1 cellular context compared by ENCODE assay signal in genomic region chr4:106315968-106316772, GRCh38.
TF ChIP-seq lines count a peak whose summit lies in the region.

TSS of gene AIMP1 (plus strand) at chr4:106316550. CDS start at chr4:106325010, 8,460 bp downstream.
TSS of gene TBCK (minus strand) at chr4:106316209. CDS start at chr4:106308960, 7,249 bp downstream.

TF ChIP-seq in HepG2, 621 proteins besides CTCF, POLR2A, EP300 and RAD21 (continued from another document and continues in another):
- TF ChIP-seq, protein P1, sequence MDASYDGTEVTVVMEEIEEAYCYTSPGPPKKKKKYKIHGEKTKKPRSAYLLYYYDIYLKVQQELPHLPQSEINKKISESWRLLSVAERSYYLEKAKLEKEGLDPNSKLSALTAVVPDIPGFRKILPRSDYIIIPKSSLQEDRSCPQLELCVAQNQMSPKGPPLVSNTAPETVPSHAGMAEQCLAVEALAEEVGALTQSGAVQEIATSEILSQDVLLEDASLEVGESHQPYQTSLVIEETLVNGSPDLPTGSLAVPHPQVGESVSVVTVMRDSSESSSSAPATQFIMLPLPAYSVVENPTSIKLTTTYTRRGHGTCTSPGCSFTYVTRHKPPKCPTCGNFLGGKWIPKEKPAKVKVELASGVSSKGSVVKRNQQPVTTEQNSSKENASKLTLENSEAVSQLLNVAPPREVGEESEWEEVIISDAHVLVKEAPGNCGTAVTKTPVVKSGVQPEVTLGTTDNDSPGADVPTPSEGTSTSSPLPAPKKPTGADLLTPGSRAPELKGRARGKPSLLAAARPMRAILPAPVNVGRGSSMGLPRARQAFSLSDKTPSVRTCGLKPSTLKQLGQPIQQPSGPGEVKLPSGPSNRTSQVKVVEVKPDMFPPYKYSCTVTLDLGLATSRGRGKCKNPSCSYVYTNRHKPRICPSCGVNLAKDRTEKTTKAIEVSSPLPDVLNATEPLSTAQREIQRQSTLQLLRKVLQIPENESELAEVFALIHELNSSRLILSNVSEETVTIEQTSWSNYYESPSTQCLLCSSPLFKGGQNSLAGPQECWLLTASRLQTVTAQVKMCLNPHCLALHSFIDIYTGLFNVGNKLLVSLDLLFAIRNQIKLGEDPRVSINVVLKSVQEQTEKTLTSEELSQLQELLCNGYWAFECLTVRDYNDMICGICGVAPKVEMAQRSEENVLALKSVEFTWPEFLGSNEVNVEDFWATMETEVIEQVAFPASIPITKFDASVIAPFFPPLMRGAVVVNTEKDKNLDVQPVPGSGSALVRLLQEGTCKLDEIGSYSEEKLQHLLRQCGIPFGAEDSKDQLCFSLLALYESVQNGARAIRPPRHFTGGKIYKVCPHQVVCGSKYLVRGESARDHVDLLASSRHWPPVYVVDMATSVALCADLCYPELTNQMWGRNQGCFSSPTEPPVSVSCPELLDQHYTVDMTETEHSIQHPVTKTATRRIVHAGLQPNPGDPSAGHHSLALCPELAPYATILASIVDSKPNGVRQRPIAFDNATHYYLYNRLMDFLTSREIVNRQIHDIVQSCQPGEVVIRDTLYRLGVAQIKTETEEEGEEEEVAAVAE (CRISPR knock-in tag; IDR thresholded peaks at IDR 0.05; ENCODE audit: borderline replicate concordance) = no peak
- TF ChIP-seq, protein P2, sequence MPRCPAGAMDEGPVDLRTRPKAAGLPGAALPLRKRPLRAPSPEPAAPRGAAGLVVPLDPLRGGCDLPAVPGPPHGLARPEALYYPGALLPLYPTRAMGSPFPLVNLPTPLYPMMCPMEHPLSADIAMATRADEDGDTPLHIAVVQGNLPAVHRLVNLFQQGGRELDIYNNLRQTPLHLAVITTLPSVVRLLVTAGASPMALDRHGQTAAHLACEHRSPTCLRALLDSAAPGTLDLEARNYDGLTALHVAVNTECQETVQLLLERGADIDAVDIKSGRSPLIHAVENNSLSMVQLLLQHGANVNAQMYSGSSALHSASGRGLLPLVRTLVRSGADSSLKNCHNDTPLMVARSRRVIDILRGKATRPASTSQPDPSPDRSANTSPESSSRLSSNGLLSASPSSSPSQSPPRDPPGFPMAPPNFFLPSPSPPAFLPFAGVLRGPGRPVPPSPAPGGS (CRISPR knock-in tag; IDR thresholded peaks at IDR 0.05) = 0 out of 2 replicates have a peak, but pooled peaks have one; percentile 29
- peak; percentile 22; the same call in 1 of the 2 replicates for TF ChIP-seq ZNF230 (CRISPR knock-in tag; IDR thresholded peaks at IDR 0.05)
- no peak for TF ChIP-seq ZNF441 (CRISPR knock-in tag; IDR thresholded peaks at IDR 0.05; ENCODE audit: borderline replicate concordance)
- no peak for TF ChIP-seq MAFF (IDR thresholded peaks at IDR 0.05; ENCODE audit: low read depth, low read length)
- no peak for TF ChIP-seq ETV5 (CRISPR knock-in tag; IDR thresholded peaks at IDR 0.05; ENCODE audit: borderline replicate concordance)
- peak; percentile 53; the same call in 1 of the 2 replicates for TF ChIP-seq HES4 (CRISPR knock-in tag; IDR thresholded peaks at IDR 0.05; ENCODE audit: borderline replicate concordance)
- peak; percentile 7; the same call in 1 of the 2 replicates for TF ChIP-seq ZNF703 (CRISPR knock-in tag; IDR thresholded peaks at IDR 0.05; ENCODE audit: borderline replicate concordance)
- no peak for TF ChIP-seq NR0B2 (CRISPR knock-in tag; IDR thresholded peaks at IDR 0.05)
- no peak for TF ChIP-seq CENPT (CRISPR knock-in tag; IDR thresholded peaks at IDR 0.05; ENCODE audit: low read depth)
- TF ChIP-seq ZNF569 (CRISPR knock-in tag; IDR thresholded peaks at IDR 0.05; ENCODE audit: borderline replicate concordance) = no peak
- TF ChIP-seq ZNF75D (CRISPR knock-in tag; IDR thresholded peaks at IDR 0.05; ENCODE audit: borderline replicate concordance) = no peak
- no peak for TF ChIP-seq ZBTB7A (CRISPR knock-in tag; IDR thresholded peaks at IDR 0.05)
- TF ChIP-seq ZNF101 (CRISPR knock-in tag; IDR thresholded peaks at IDR 0.05; ENCODE audit: borderline replicate concordance, low read depth) = no peak
- TF ChIP-seq ARNT2 (CRISPR knock-in tag; IDR thresholded peaks at IDR 0.05; ENCODE audit: low read depth) = peak; percentile 50; the same call in 1 of the 2 replicates
- 0 out of 2 replicates have a peak, but pooled peaks have one; percentile 63 for TF ChIP-seq ZNF280B (CRISPR knock-in tag; IDR thresholded peaks at IDR 0.05; ENCODE audit: borderline replicate concordance)
- peak; percentile 11; the same call in 1 of the 2 replicates for TF ChIP-seq ZNF709 (CRISPR knock-in tag; IDR thresholded peaks at IDR 0.05)
- no peak for TF ChIP-seq FOSL1 (CRISPR knock-in tag; IDR thresholded peaks at IDR 0.05; ENCODE audit: borderline replicate concordance)
- no peak for TF ChIP-seq TOE1 (CRISPR knock-in tag; IDR thresholded peaks at IDR 0.05)
- TF ChIP-seq GLI4 (CRISPR knock-in tag; IDR thresholded peaks at IDR 0.05; ENCODE audit: borderline replicate concordance) = peak; percentile 76; the same call in 1 of the 2 replicates
- TF ChIP-seq CHD2 (IDR thresholded peaks at IDR 0.05; ENCODE audit: low read depth, low read length) = no peak
- no peak for TF ChIP-seq ZBTB26 (CRISPR knock-in tag; IDR thresholded peaks at IDR 0.05; ENCODE audit: borderline replicate concordance)
- TF ChIP-seq, protein P3, sequence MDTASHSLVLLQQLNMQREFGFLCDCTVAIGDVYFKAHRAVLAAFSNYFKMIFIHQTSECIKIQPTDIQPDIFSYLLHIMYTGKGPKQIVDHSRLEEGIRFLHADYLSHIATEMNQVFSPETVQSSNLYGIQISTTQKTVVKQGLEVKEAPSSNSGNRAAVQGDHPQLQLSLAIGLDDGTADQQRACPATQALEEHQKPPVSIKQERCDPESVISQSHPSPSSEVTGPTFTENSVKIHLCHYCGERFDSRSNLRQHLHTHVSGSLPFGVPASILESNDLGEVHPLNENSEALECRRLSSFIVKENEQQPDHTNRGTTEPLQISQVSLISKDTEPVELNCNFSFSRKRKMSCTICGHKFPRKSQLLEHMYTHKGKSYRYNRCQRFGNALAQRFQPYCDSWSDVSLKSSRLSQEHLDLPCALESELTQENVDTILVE (CRISPR knock-in tag; IDR thresholded peaks at IDR 0.05) = no peak
- TF ChIP-seq POLR2AphosphoS2 (IDR thresholded peaks at IDR 0.05; ENCODE audit: low read depth, low read length) = no peak
- TF ChIP-seq NONO (IDR thresholded peaks at IDR 0.05) = no peak
- peak; percentile 34; the same call in 1 of the 2 replicates for TF ChIP-seq NONO (CRISPR knock-in tag; conservative IDR thresholded peaks at IDR 0.05)
- no peak for TF ChIP-seq ZNF446 (CRISPR knock-in tag; IDR thresholded peaks at IDR 0.05)
- no peak for TF ChIP-seq ZXDC (CRISPR knock-in tag; IDR thresholded peaks at IDR 0.05)
- TF ChIP-seq, protein P4, sequence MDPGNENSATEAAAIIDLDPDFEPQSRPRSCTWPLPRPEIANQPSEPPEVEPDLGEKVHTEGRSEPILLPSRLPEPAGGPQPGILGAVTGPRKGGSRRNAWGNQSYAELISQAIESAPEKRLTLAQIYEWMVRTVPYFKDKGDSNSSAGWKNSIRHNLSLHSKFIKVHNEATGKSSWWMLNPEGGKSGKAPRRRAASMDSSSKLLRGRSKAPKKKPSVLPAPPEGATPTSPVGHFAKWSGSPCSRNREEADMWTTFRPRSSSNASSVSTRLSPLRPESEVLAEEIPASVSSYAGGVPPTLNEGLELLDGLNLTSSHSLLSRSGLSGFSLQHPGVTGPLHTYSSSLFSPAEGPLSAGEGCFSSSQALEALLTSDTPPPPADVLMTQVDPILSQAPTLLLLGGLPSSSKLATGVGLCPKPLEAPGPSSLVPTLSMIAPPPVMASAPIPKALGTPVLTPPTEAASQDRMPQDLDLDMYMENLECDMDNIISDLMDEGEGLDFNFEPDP (CRISPR knock-in tag; conservative IDR thresholded peaks at IDR 0.05) = no peak
- TF ChIP-seq DR1 (CRISPR knock-in tag; IDR thresholded peaks at IDR 0.05) = peak; percentile 80
- peak; percentile 50; the same call in 1 of the 2 replicates for TF ChIP-seq ZNF768 (CRISPR knock-in tag; IDR thresholded peaks at IDR 0.05)
- TF ChIP-seq ZNF782 (CRISPR knock-in tag; IDR thresholded peaks at IDR 0.05; ENCODE audit: borderline replicate concordance) = no peak; the same call in 1 of the 2 replicates
- TF ChIP-seq KLF16 (CRISPR knock-in tag; IDR thresholded peaks at IDR 0.05) = no peak; a peak in 2 of 4 replicates
- TF ChIP-seq, protein P5, sequence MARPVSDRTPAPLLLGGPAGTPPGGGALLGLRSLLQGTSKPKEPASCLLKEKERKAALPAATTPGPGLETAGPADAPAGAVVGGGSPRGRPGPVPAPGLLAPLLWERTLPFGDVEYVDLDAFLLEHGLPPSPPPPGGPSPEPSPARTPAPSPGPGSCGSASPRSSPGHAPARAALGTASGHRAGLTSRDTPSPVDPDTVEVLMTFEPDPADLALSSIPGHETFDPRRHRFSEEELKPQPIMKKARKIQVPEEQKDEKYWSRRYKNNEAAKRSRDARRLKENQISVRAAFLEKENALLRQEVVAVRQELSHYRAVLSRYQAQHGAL (CRISPR knock-in tag; IDR thresholded peaks at IDR 0.05; ENCODE audit: not compliant biosample characterization) = no peak
- peak; percentile 84; the same call in 1 of the 2 replicates for TF ChIP-seq NR1H2 (CRISPR knock-in tag; IDR thresholded peaks at IDR 0.05; ENCODE audit: borderline replicate concordance, low read depth)
- TF ChIP-seq LCORL (IDR thresholded peaks at IDR 0.05) = peak; percentile 24; the same call in 1 of the 2 replicates
- peak; percentile 35; the same call in 1 of the 2 replicates for TF ChIP-seq LCORL (CRISPR knock-in tag; IDR thresholded peaks at IDR 0.05)
- no peak for TF ChIP-seq TBP (CRISPR knock-in tag; IDR thresholded peaks at IDR 0.05)
- no peak for TF ChIP-seq ZNF550 (CRISPR knock-in tag; IDR thresholded peaks at IDR 0.05; ENCODE audit: borderline replicate concordance)
- TF ChIP-seq ZNF614 (CRISPR knock-in tag; IDR thresholded peaks at IDR 0.05; ENCODE audit: borderline replicate concordance) = no peak
- TF ChIP-seq, protein P6, sequence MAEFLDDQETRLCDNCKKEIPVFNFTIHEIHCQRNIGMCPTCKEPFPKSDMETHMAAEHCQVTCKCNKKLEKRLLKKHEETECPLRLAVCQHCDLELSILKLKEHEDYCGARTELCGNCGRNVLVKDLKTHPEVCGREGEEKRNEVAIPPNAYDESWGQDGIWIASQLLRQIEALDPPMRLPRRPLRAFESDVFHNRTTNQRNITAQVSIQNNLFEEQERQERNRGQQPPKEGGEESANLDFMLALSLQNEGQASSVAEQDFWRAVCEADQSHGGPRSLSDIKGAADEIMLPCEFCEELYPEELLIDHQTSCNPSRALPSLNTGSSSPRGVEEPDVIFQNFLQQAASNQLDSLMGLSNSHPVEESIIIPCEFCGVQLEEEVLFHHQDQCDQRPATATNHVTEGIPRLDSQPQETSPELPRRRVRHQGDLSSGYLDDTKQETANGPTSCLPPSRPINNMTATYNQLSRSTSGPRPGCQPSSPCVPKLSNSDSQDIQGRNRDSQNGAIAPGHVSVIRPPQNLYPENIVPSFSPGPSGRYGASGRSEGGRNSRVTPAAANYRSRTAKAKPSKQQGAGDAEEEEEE (CRISPR knock-in tag; IDR thresholded peaks at IDR 0.05; ENCODE audit: borderline replicate concordance) = 0 out of 2 replicates have a peak, but pooled peaks have one; percentile 20
